Comparison of ENCODE assay signal across 8 cellular contexts in the genomic region with DNA sequence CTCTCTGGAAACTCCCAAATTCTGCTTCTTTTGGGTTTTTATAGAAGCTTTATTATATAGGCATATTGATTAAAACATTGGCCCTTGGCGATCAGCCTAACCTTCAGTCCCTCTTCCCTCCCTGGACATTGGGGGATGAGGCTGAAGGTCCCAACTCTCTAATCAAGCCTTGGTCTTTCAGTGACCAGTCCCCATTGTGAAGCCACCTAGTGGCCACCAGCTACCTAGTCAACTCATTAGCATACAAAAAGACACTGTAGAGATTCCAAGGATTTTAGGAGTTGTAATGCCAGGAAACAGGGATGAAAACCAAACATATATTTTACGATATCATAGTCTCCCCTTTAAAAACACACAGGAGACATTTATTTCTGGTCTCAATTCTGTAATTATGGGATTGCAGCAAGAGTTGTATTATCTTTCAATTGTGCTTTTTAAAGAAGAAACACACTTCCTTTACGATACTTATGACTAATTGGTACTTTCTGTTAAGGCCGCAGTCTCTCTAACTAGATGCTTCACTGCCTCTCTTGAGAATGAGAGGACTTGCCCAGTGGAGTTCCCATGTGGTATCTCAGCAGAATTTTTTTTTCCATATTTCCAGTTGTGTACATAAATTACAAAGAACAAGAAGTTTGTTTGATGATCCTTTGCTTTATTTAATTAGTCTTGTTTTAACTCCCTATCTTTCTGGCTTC. TPM values are rescaled to one million over a fixed set of nuclear protein-coding genes. Genes with fewer than 3 reads are reported as not detected.
DNase-seq lines count a peak whose midpoint lies in the region; ATAC-seq and TF ChIP-seq lines count a peak whose summit lies in the region.
"Had no signal": no experiment of that assay in that cellular context is flagged by ENCODE, and none has a peak within 500 bp of the region (broad histone marks: within the 10 kb centered on the region; RNA-seq: fewer than 3 reads in every experiment).

No MANE protein-coding gene starts in this region.

- H3K4me1 Mint-ChIP-seq in stimulated activated naive CD8-positive, alpha-beta T cell treated with anti-CD3 and anti-CD28 coated beads, Interleukin-15, amount 100 ng/mL, for 72 hours, result peaks cover 15% of the 10 kb centered on the region
- H3K4me1 Mint-ChIP-seq: activated naive CD8-positive, alpha-beta T cell treated with anti-CD3 and anti-CD28 coated beads, Interleukin-2, amount 10 ng/mL, durations not matched to agents 7 days and 5 days had no signal

- no peaks in the 10 kb centered on the region for H3K27me3 Mint-ChIP-seq in stimulated activated naive CD8-positive, alpha-beta T cell treated with anti-CD3 and anti-CD28 coated beads, Interleukin-15, amount 100 ng/mL, for 72 hours
- H3K27me3 Mint-ChIP-seq: activated naive CD8-positive, alpha-beta T cell treated with anti-CD3 and anti-CD28 coated beads, Interleukin-2, amount 10 ng/mL, durations not matched to agents 7 days and 5 days had no signal

- peak; percentile 55 for TF ChIP-seq CTCF in foreskin keratinocyte (conservative IDR thresholded peaks at IDR 0.05)

- in situ Hi-C loops in G401 (cut with HindIII; ENCODE audit: low sequenced_read_pairs), result no loop called here

- H3K27ac ChIP-seq in foreskin keratinocyte, result no peak overlapping the region

- H3K9me3 Mint-ChIP-seq in stimulated activated naive CD8-positive, alpha-beta T cell treated with anti-CD3 and anti-CD28 coated beads, Interleukin-15, amount 100 ng/mL, for 72 hours, result no peaks in the 10 kb centered on the region
- H3K9me3 Mint-ChIP-seq: activated naive CD8-positive, alpha-beta T cell treated with anti-CD3 and anti-CD28 coated beads, Interleukin-2, amount 10 ng/mL, durations not matched to agents 7 days and 5 days had no signal

- H3K27ac Mint-ChIP-seq in stimulated activated naive CD8-positive, alpha-beta T cell treated with anti-CD3 and anti-CD28 coated beads, Interleukin-15, amount 100 ng/mL, for 72 hours, result no peak overlapping the region
- H3K27ac Mint-ChIP-seq: activated naive CD8-positive, alpha-beta T cell treated with anti-CD3 and anti-CD28 coated beads, Interleukin-2, amount 10 ng/mL, durations not matched to agents 7 days and 5 days had no signal

- DNase-seq in G401 (ENCODE audit: low spot score), result peak; percentile 49
- peak; percentile 37 for DNase-seq in RPMI7951 (ENCODE audit: low read depth)
- DNase-seq in foreskin keratinocyte, result no peak
- no peak for DNase-seq in stimulated activated naive CD8-positive, alpha-beta T cell treated with anti-CD3 and anti-CD28 coated beads, Interleukin-15, amount 100 ng/mL, for 72 hours
- DNase-seq in GF-D8 (lab: John Stamatoyannopoulos, UW), result no peak
- DNase-seq: activated naive CD8-positive, alpha-beta T cell treated with anti-CD3 and anti-CD28 coated beads, Interleukin-2, amount 10 ng/mL, durations not matched to agents 7 days and 5 days had no signal

- no peaks in the 10 kb centered on the region for H3K27me3 ChIP-seq in foreskin keratinocyte

- H3K4me1 ChIP-seq in foreskin keratinocyte, result no peaks in the 10 kb centered on the region

- ATAC-seq in GM19043 (IDR thresholded peaks at IDR 0.05; ENCODE audit: low read depth, unreplicated experiment) (peak; percentile 99), HG03066 (IDR thresholded peaks at IDR 0.05; ENCODE audit: low read depth, unreplicated experiment) (peak; percentile 100), foreskin keratinocyte (peak; percentile 66)
- ATAC-seq in stimulated activated naive CD8-positive, alpha-beta T cell treated with anti-CD3 and anti-CD28 coated beads, Interleukin-15, amount 100 ng/mL, for 72 hours, result peak; percentile 89

- no peak overlapping the region for H3K4me3 Mint-ChIP-seq in stimulated activated naive CD8-positive, alpha-beta T cell treated with anti-CD3 and anti-CD28 coated beads, Interleukin-15, amount 100 ng/mL, for 72 hours
- H3K4me3 Mint-ChIP-seq: activated naive CD8-positive, alpha-beta T cell treated with anti-CD3 and anti-CD28 coated beads, Interleukin-2, amount 10 ng/mL, durations not matched to agents 7 days and 5 days had no signal

RNA-seq across cellular contexts. Expression of a gene that starts 58.2 kb away (rescaled TPM):
- 1.5 and 2.8 TPM in 2 replicates for total RNA-seq in G401 (2014; rRNA removed; shearing (Covaris generic))
- 0.48 and 0.98 TPM in 2 replicates for total RNA-seq in RPMI7951 (2014; rRNA removed; shearing (Covaris generic))
- total RNA-seq in foreskin keratinocyte, result 1.1 and 1.3 TPM in 2 replicates
- polyA plus RNA-seq in foreskin keratinocyte, result 0.12 and 0.16 TPM in 2 replicates

Comparison
In these comparisons a context has a peak if more than half of its experiments do, and no peak if none do; other contexts are left out.
1. DNase-seq: peak in G401 (single experiment) and RPMI7951 (single experiment); none in foreskin keratinocyte (0 of 2), stimulated activated naive CD8-positive, alpha-beta T cell treated with anti-CD3 and anti-CD28 coated beads, Interleukin-15, amount 100 ng/mL, for 72 hours (0 of 2) and GF-D8 (single experiment).
2. Peak in every context shown above with its lines, with median percentiles within 50 percentile points of each other: ATAC-seq.